1 cellular context compared by ENCODE assay signal in genomic region chr4:159142254-159142653, GRCh38.
TF ChIP-seq lines count a peak whose summit lies in the region.

No MANE protein-coding gene starts in this region.

TF ChIP-seq in HepG2, 621 proteins besides CTCF, POLR2A, EP300 and RAD21 (continued from another document):
- no peak for TF ChIP-seq ZNF574 (CRISPR knock-in tag; IDR thresholded peaks at IDR 0.05)
- no peak for TF ChIP-seq EED (CRISPR knock-in tag; IDR thresholded peaks at IDR 0.05)
- TF ChIP-seq ATF3 (CRISPR knock-in tag; IDR thresholded peaks at IDR 0.05) = no peak
- TF ChIP-seq ZIK1 (CRISPR knock-in tag; IDR thresholded peaks at IDR 0.05; ENCODE audit: borderline replicate concordance, low read depth) = no peak
- no peak for TF ChIP-seq HNF4G (IDR thresholded peaks at IDR 0.05; ENCODE audit: borderline replicate concordance, low read depth, low read length)
- no peak for TF ChIP-seq HNF4G (CRISPR knock-in tag; IDR thresholded peaks at IDR 0.05; ENCODE audit: borderline replicate concordance, low read depth)
- TF ChIP-seq CSRNP2 (CRISPR knock-in tag; conservative IDR thresholded peaks at IDR 0.05; ENCODE audit: low read depth) = no peak
- TF ChIP-seq ZNF672 (CRISPR knock-in tag; IDR thresholded peaks at IDR 0.05) = no peak
TF ChIP-seq in HepG2: peak in this region for 0.
